Comparison of ENCODE assay signal across 11 cellular contexts in the genomic region with DNA sequence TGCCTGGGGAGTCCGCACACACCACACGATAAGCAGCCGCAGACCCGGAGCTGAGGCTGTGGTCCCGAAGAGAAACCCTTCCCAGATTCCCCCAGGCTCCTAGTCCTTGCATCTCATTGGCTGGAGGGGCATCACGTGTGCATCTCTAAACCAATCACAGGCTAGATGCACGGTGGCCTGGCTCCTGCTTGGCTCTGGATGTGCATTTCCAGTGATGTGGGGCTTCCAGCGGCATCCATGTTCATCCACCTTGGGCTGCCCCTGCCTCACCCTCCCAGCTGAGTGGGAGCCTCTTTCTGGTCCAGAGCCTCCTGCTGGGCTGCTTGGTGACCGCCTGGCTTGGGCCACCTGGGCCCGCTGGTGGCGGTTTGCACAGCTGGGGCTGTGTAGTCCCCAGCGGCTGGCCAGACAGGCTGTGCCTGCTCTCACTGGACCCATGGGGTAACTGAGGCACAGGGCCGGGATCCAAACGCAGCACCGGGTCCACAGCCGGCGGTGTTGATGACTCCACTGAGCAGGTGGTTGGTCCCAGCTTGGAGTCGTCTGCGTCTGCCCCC. TPM values are rescaled to one million over a fixed set of nuclear protein-coding genes. Genes with fewer than 3 reads are reported as not detected.
DNase-seq lines count a peak whose midpoint lies in the region; ATAC-seq, FAIRE-seq and TF ChIP-seq lines count a peak whose summit lies in the region.
"Had no signal": no experiment of that assay in that cellular context is flagged by ENCODE, and none has a peak within 500 bp of the region (broad histone marks: within the 10 kb centered on the region; RNA-seq: fewer than 3 reads in every experiment).

No MANE protein-coding gene starts in this region.

- POLR2A ChIA-PET in A549 (lab: Yijun Ruan, JAX): no interaction called here

- H3K9ac ChIP-seq in H9 (ENCODE audit: extremely low read depth, insufficient read length, low read length) (no peak overlapping the region), muscle layer of colon (ENCODE audit: low read length) (no peak overlapping the region)

- H2BK120ac ChIP-seq in H9 (ENCODE audit: low read depth, low read length, poor library complexity, severe bottlenecking): no peak overlapping the region

- H2BK12ac ChIP-seq in H9 (ENCODE audit: insufficient read length, low read depth, low read length): no peak overlapping the region

- H4K8ac ChIP-seq in H9 (replicated peaks; ENCODE audit: insufficient read length, low read depth, low read length): no peak overlapping the region

- H3K79me1 ChIP-seq in H9 (ENCODE audit: insufficient read depth, low read depth, low read length, poor library complexity, severe bottlenecking): no peaks in the 10 kb centered on the region

- H3K4me1 ChIP-seq in A549: no peaks in the 10 kb centered on the region
- H3K4me1 ChIP-seq in H9 (ENCODE audit: insufficient read depth, low read length): no peaks in the 10 kb centered on the region
- peaks cover 65% of the 10 kb centered on the region for H3K4me1 ChIP-seq in muscle layer of colon (ENCODE audit: insufficient read depth, low read length)
- H3K4me1 ChIP-seq: BE2C had no signal

- H3K4me2 ChIP-seq in A549 (no peak overlapping the region), H9 (ENCODE audit: insufficient read depth, insufficient read length, low read length) (no peak overlapping the region)

- no peak overlapping the region for H2AK5ac ChIP-seq in H9 (ENCODE audit: insufficient read length, low read length)

- no peak overlapping the region for H2BK20ac ChIP-seq in H9 (ENCODE audit: low read depth, low read length, poor library complexity, severe bottlenecking)

- FAIRE-seq in A549 (lab: Jason Lieb, UNC) (no peak), HTR-8/SVneo (lab: Jason Lieb, UNC) (no peak)

- H3K4me3 ChIP-seq in A549 (no peak overlapping the region), muscle layer of colon (ENCODE audit: low read depth in 1 of 2, low read length in 2 of 2) (peak overlapping the region; percentile 33 to 53)

- no peaks in the 10 kb centered on the region for H4K20me1 ChIP-seq in H9 (ENCODE audit: control insufficient read depth, insufficient read depth, insufficient read length)

- no peak overlapping the region for H3K27ac Mint-ChIP-seq in H9
- H3K27ac Mint-ChIP-seq: T-helper 1 cell treated with Interleukin-12 subunit alpha and Interleukin-12 subunit beta and Interleukin-4 antibody, amounts not matched to agents 30 μg/mL and 1 μg/mL, for 36 hours had no signal

- H3K23me2 ChIP-seq in H9 (ENCODE audit: insufficient read length, low read depth, low read length, poor library complexity, severe bottlenecking): no peaks in the 10 kb centered on the region

- 100% methylated on average over 3 of the region's 19 CpGs for WGBS in A549 (ENCODE audit: missing lambda C conversion rate)
- WGBS in H9 (ENCODE audit: extremely low coverage, insufficient read length, low lambda C conversion rate): no CpG with 5 or more reads among the region's 19 CpGs
- WGBS in adipose tissue, 3 donors: 81 to 89% (median 81%) methylated on average over 19 of the region's 19 CpGs

- no peaks in the 10 kb centered on the region for H3K9me3 ChIP-seq in A549
- H3K9me3 ChIP-seq in H9 (ENCODE audit: control insufficient read depth, low read depth, low read length): no peaks in the 10 kb centered on the region
- no peaks in the 10 kb centered on the region for H3K9me3 ChIP-seq in muscle layer of colon (ENCODE audit: low read length)

- TF ChIP-seq CTCF in A549 (IDR thresholded peaks at IDR 0.05) (no peak), H9 (conservative IDR thresholded peaks at IDR 0.05) (no peak)

- peaks cover 8 to 9% of the 10 kb centered on the region in 2 experiments for H3K4me1 Mint-ChIP-seq in H9

- in situ Hi-C loops in ACHN (cut with HindIII; ENCODE audit: low pct_ligation_motif_present, low pct_unique_long_range_greater_than_20kb, low sequenced_read_pairs): no loop called here

- TF ChIP-seq POLR2A in A549 (IDR thresholded peaks at IDR 0.05; ENCODE audit: low read length): no peak

- 0 out of 2 replicates have a peak, but pooled peaks cover 1% of the 10 kb centered on the region for H3K79me2 ChIP-seq in H9 (ENCODE audit: insufficient read depth, low read length)

- H2BK5ac ChIP-seq in H9 (ENCODE audit: insufficient read length, low read length): no peak overlapping the region

- CTCF ChIA-PET in A549 (lab: Yijun Ruan, JAX): interaction anchor here (1.6 kb wide), 1 partner anchor 52 kb away, joined by 5 read pairs; no protein-coding TSS in a partner anchor

- H3K36me3 Mint-ChIP-seq in H9 (ENCODE audit: insufficient read depth in 1 of 3, low read depth in 3 of 3): peaks cover 0 to 2% (median 0%) of the 10 kb centered on the region in 3 experiments; a peak in 1 of 7 replicates

- H4K91ac ChIP-seq in H9 (ENCODE audit: insufficient read length, low read depth, low read length): no peak overlapping the region

- H4K5ac ChIP-seq in H9 (ENCODE audit: insufficient read length, low read depth, low read length): no peak overlapping the region

- H3K27me3 ChIP-seq in H9 (ENCODE audit: insufficient read depth, low read length) (no peaks in the 10 kb centered on the region), muscle layer of colon (ENCODE audit: control insufficient read depth in 1 of 2, insufficient read depth in 2 of 2, low read length in 2 of 2) (no peaks in the 10 kb centered on the region)

- no peak for TF ChIP-seq RAD21 in A549 (conservative IDR thresholded peaks at IDR 0.05 in 1 of 2, IDR thresholded peaks at IDR 0.05 in 1 of 2)

- no peak overlapping the region for H3K27ac ChIP-seq in A549
- H3K27ac ChIP-seq in H9 (ENCODE audit: insufficient read length, low read depth, low read length): no peak overlapping the region
- peak overlapping the region; percentile 23 for H3K27ac ChIP-seq in adipose tissue (ENCODE audit: low read depth, low read length)
- H3K27ac ChIP-seq in muscle layer of colon (ENCODE audit: low read depth, low read length): peak overlapping the region; percentile 99

- ATAC-seq in A549: peak in 1 of 2 experiments; percentile 53; a peak in 2 of 6 replicates
- ATAC-seq in GM18858 (IDR thresholded peaks at IDR 0.05; ENCODE audit: unreplicated experiment): no peak

- no peak overlapping the region for H3K14ac ChIP-seq in H9 (ENCODE audit: insufficient read depth, low read length)

- H3K36me3 ChIP-seq in muscle layer of colon (ENCODE audit: insufficient read depth, low read length): no peaks in the 10 kb centered on the region
- H3K36me3 ChIP-seq: BE2C had no signal

- H3K23ac ChIP-seq in H9 (ENCODE audit: insufficient read length, low read depth, low read length): no peak overlapping the region

- no peak overlapping the region for H3K4me3 Mint-ChIP-seq in H9
- H3K4me3 Mint-ChIP-seq: T-helper 1 cell treated with Interleukin-12 subunit alpha and Interleukin-12 subunit beta and Interleukin-4 antibody, amounts not matched to agents 30 μg/mL and 1 μg/mL, for 36 hours had no signal

- no peak overlapping the region for H3K4ac ChIP-seq in H9 (ENCODE audit: low read depth, low read length)

- H3K27me3 Mint-ChIP-seq in H9 (ENCODE audit: low read depth): peaks cover 13% of the 10 kb centered on the region

- no peak overlapping the region for H3T11ph ChIP-seq in H9 (ENCODE audit: low read length)

- H2BK15ac ChIP-seq in H9 (ENCODE audit: low read depth, low read length): no peak overlapping the region

- TF ChIP-seq EP300 in A549 (IDR thresholded peaks at IDR 0.05): no peak

- no peak overlapping the region for H3K56ac ChIP-seq in H9 (ENCODE audit: insufficient read length, low read depth, low read length)

- H3K9me3 Mint-ChIP-seq in H9: no peaks in the 10 kb centered on the region; a peak in 1 of 5 replicates
- H3K9me3 Mint-ChIP-seq: T-helper 1 cell treated with Interleukin-12 subunit alpha and Interleukin-12 subunit beta and Interleukin-4 antibody, amounts not matched to agents 30 μg/mL and 1 μg/mL, for 36 hours had no signal

- peak in 1 of 2 experiments; percentile 14 for DNase-seq in A549 (ENCODE audit: low read depth in 1 of 2, low spot score in 1 of 2)
- DNase-seq in H9: peak; percentile 33
- no peak for DNase-seq in activated gamma-delta T cell treated with Interleukin-2 at 50 U/mL for 16 hours
- DNase-seq in ACHN: no peak
- no peak for DNase-seq in HTR-8/SVneo (ENCODE audit: insufficient read length, low spot score)
- DNase-seq: BE2C; effector CD8-positive, alpha-beta T cell had no signal

- no peak overlapping the region for H3K18ac ChIP-seq in H9 (ENCODE audit: insufficient read length, low read depth, low read length)

- H2AFZ ChIP-seq in H9 (ENCODE audit: low read length): no peak overlapping the region

TF ChIP-seq in A549, 52 proteins besides CTCF, POLR2A, EP300 and RAD21:
- peak; percentile 62 for TF ChIP-seq USF2 (IDR thresholded peaks at IDR 0.05)
- no peak for TF ChIP-seq RARB (CRISPR knock-in tag; IDR thresholded peaks at IDR 0.05)

RNA-seq across cellular contexts. Expression of gene COL6A1, which starts 41.1 kb away (rescaled TPM):
- polyA plus RNA-seq in A549 (2011; rRNA removed) (3.3 and 3.9 TPM in 2 replicates), A549 (2017; fragmentation: RNase III; extraction: RNeasy Plus Mini Kit Qiagen cat#74134 plus additional on column Dnase treatment) (18.3 to 21.3 TPM (median 19.5 TPM) in 3 replicates), adipose tissue (100 to 1,000 TPM in 2 of 3 donors, 10 to 100 TPM in 1; 74.2 to 471 (median 345) TPM)
- polyA plus RNA-seq in A549 (2012; cell fraction: cytosol; rRNA removed): 10.2 and 19.1 TPM in 2 replicates
- 67.7 and 119 TPM in 2 replicates for polyA plus RNA-seq in A549 (2012; cell fraction: nucleus; rRNA removed)
- 4.0 and 5.0 TPM in 2 replicates for polyA minus RNA-seq in A549 (2011; rRNA and poly(A)+ RNA removed)
- 193 and 194 TPM in 2 replicates for total RNA-seq in H9 (2021)

Comparison
In these comparisons a context has a peak if more than half of its experiments do, and no peak if none do; other contexts are left out.
1. H3K27ac ChIP-seq: peak in adipose tissue (single experiment) and muscle layer of colon (single experiment); none in A549 (0 of 2) and H9 (single experiment).